33 cellular contexts compared by ENCODE assay signal in the genomic region with DNA sequence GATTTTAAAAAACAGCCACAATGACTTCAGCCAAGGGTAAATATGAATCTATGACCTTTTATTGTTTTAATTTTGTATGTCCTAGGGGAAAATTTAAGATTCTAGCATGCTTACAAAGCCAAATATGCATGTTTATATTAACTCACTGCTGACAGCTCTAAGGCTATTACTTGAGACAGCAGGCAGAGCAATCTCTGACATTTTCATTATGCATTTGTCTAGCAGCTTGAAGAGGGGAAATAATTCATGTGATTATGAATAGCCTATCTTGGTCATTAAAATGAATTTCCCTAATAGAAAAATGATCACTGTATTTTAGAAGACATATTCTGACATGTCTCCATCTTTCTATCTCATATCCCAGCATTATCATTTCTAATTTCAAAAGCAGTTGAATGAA.
"Had no signal": no experiment of that assay in that cellular context is flagged by ENCODE, and none has a peak within 500 bp of the region (broad histone marks: within the 10 kb centered on the region; RNA-seq: fewer than 3 reads in every experiment).

No MANE protein-coding gene starts in this region.

- H3K4me2 ChIP-seq: KMS-11 had no signal

- H3K9ac ChIP-seq: KMS-11 had no signal

- H3K36me3 ChIP-seq: MG63 had no signal

- H3K27ac ChIP-seq: KMS-11 had no signal

- DNase-seq: Karpas-422, Kasumi-1, KG1, MG63, MM.1S, MV-4-11, NCI-H1048, NCI-H1092, NCI-H1092 treated with DMSO at 0.1 percent for 48 hours, NCI-H1105, NCI-H1105 treated with DMSO at 0.1 percent for 48 hours, NCI-H1417 treated with DMSO at 0.1 percent for 48 hours, NCI-H1436, NCI-H1436 treated with DMSO at 0.1 percent for 48 hours, NCI-H146, NCI-H1694, NCI-H1694 treated with DMSO at 0.1 percent for 48 hours, NCI-H187, NCI-H187 treated with DMSO at 0.1 percent for 48 hours, NCI-H1930, NCI-H2029, NCI-H2029 treated with DMSO at 0.1 percent for 48 hours, NCI-H2081, NCI-H2081 treated with DMSO at 0.1 percent for 48 hours, NCI-H2107, NCI-H2171, NCI-H2171 treated with DMSO at 0.1 percent for 48 hours, NCI-H2227 treated with DMSO at 0.1 percent for 48 hours, NCI-H226, NCI-H345, NCI-H446, NCI-H446 treated with DMSO at 0.1 percent for 48 hours had no signal

- H3K4me3 ChIP-seq: MG63 had no signal

- H3K27me3 ChIP-seq: MG63 had no signal

- H3K9me3 ChIP-seq: MG63 had no signal
